14 cellular contexts compared by ENCODE assay signal in the genomic region with DNA sequence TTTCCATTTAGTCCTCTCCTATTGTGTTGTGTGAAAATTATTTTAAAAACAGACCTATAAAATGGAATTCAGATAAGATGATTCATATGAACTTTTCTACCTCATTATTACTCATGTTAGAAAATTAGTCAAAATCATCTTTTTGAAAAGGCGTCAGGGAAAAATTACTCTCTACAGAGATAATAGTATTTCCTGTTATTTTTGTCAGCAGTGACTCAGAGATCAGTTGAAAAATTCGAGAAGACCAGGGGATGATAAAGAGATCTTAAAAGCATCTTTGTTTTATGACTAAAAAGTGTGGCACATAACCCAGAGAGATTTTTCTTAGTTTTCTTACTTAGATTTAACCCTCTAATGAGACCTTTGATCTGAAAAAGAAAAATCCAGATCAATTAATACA.
DNase-seq lines count a peak whose midpoint lies in the region; ATAC-seq and TF ChIP-seq lines count a peak whose summit lies in the region.
"Had no signal": no experiment of that assay in that cellular context is flagged by ENCODE, and none has a peak within 500 bp of the region (broad histone marks: within the 10 kb centered on the region; RNA-seq: fewer than 3 reads in every experiment).

No MANE protein-coding gene starts in this region.

- no peaks in the 10 kb centered on the region for H3K36me3 ChIP-seq in psoas muscle (ENCODE audit: insufficient read depth in 1 of 2, low read depth in 1 of 2)

- TF ChIP-seq CTCF in astrocyte of the spinal cord (IDR thresholded peaks at IDR 0.05; ENCODE audit: low read depth, low read length) (no peak), psoas muscle (IDR thresholded peaks at IDR 0.05) (no peak)

- H3K9me3 ChIP-seq in psoas muscle = peaks cover 5% of the 10 kb centered on the region

- H3K4me1 ChIP-seq in psoas muscle = no peaks in the 10 kb centered on the region

- H3K27ac ChIP-seq in psoas muscle = no peak overlapping the region

- no peaks in the 10 kb centered on the region for H3K27me3 Mint-ChIP-seq in T-helper 2 cell treated with Interferon-gamma antibody and Interleukin-4, amounts not matched to agents 5 μg/mL and 100 μg/mL, for 36 hours (ENCODE audit: low read depth)
- H3K27me3 Mint-ChIP-seq: activated CD4-positive, alpha-beta T cell treated with anti-CD3 and anti-CD28 coated beads, Interleukin-2, amount 10 ng/mL, durations not matched to agents 24 days and 14 days; naive B cell had no signal

- no peak overlapping the region for H3K27ac Mint-ChIP-seq in T-helper 2 cell treated with Interferon-gamma antibody and Interleukin-4, amounts not matched to agents 5 μg/mL and 100 μg/mL, for 36 hours
- H3K27ac Mint-ChIP-seq: activated CD4-positive, alpha-beta T cell treated with anti-CD3 and anti-CD28 coated beads, Interleukin-2, amount 10 ng/mL, durations not matched to agents 24 days and 14 days; CD8-positive, alpha-beta T cell; naive B cell had no signal

- H3K4me1 Mint-ChIP-seq in T-helper 2 cell treated with Interferon-gamma antibody and Interleukin-4, amounts not matched to agents 5 μg/mL and 100 μg/mL, for 36 hours (ENCODE audit: low read depth) = peaks cover 3% of the 10 kb centered on the region
- H3K4me1 Mint-ChIP-seq: naive B cell had no signal

- no peak overlapping the region for H3K4me3 ChIP-seq in astrocyte of the spinal cord (ENCODE audit: low read depth, low read length)
- H3K4me3 ChIP-seq in psoas muscle = no peak overlapping the region

- no peak overlapping the region for H3K4me3 Mint-ChIP-seq in T-helper 2 cell treated with Interferon-gamma antibody and Interleukin-4, amounts not matched to agents 5 μg/mL and 100 μg/mL, for 36 hours
- H3K4me3 Mint-ChIP-seq: activated CD4-positive, alpha-beta T cell treated with anti-CD3 and anti-CD28 coated beads, Interleukin-2, amount 10 ng/mL, durations not matched to agents 24 days and 14 days; activated naive CD8-positive, alpha-beta T cell; CD8-positive, alpha-beta T cell; naive B cell had no signal

- H3K36me3 Mint-ChIP-seq in T-helper 2 cell treated with Interferon-gamma antibody and Interleukin-4, amounts not matched to agents 5 μg/mL and 100 μg/mL, for 36 hours (ENCODE audit: low read depth) = no peaks in the 10 kb centered on the region
- H3K36me3 Mint-ChIP-seq: activated naive CD8-positive, alpha-beta T cell; CD8-positive, alpha-beta T cell; naive B cell had no signal

- no peaks in the 10 kb centered on the region for H3K27me3 ChIP-seq in psoas muscle (ENCODE audit: insufficient read depth in 3 of 3, low read length in 2 of 3)

- WGBS in psoas muscle, 3 donors = 70 to 81% (median 72%) methylated on average over 2 of the region's 2 CpGs

- in situ Hi-C loops in astrocyte of the spinal cord (cut with HindIII; ENCODE audit: low sequenced_read_pairs) = no loop called here

- intact Hi-C loops in psoas muscle (cut with DNase I) = no loop called here

- DNase-seq in COLO829 (ENCODE audit: low spot score) (peak; percentile 60), HT1080 (ENCODE audit: low read depth) (peak; percentile 62), astrocyte of the spinal cord (ENCODE audit: low read depth, low spot score) (peak; percentile 22), lung microvascular endothelial cell (ENCODE audit: low read depth in 2 of 2) (peak; percentile 69 to 70), psoas muscle (no peak), epidermal melanocyte (ENCODE audit: insufficient read length, low spot score) (no peak)
- DNase-seq in T-helper 2 cell treated with Interferon-gamma antibody and Interleukin-4, amounts not matched to agents 5 μg/mL and 100 μg/mL, for 36 hours (ENCODE audit: low spot score) = no peak
- DNase-seq: activated CD4-positive, alpha-beta T cell treated with anti-CD3 and anti-CD28 coated beads, Interleukin-2, amount 10 ng/mL, durations not matched to agents 24 days and 14 days; CD8-positive, alpha-beta T cell; naive B cell; NCI-H2171 had no signal

- no peaks in the 10 kb centered on the region for H3K9me3 Mint-ChIP-seq in T-helper 2 cell treated with Interferon-gamma antibody and Interleukin-4, amounts not matched to agents 5 μg/mL and 100 μg/mL, for 36 hours
- H3K9me3 Mint-ChIP-seq: activated CD4-positive, alpha-beta T cell treated with anti-CD3 and anti-CD28 coated beads, Interleukin-2, amount 10 ng/mL, durations not matched to agents 24 days and 14 days had no signal

- ATAC-seq in psoas muscle = no peak
- ATAC-seq in HG02588 (IDR thresholded peaks at IDR 0.05; ENCODE audit: unreplicated experiment) = no peak
- ATAC-seq: CD8-positive, alpha-beta T cell; sciatic nerve had no signal

Comparison
In these comparisons a context has a peak if more than half of its experiments do, and no peak if none do; other contexts are left out.
1. DNase-seq: peak in COLO829 (single experiment), HT1080 (single experiment), astrocyte of the spinal cord (single experiment) and lung microvascular endothelial cell (2 of 2); none in psoas muscle (0 of 2), T-helper 2 cell treated with Interferon-gamma antibody and Interleukin-4, amounts not matched to agents 5 μg/mL and 100 μg/mL, for 36 hours (single experiment) and epidermal melanocyte (single experiment).